1 cellular context compared by ENCODE assay signal in the genomic region with DNA sequence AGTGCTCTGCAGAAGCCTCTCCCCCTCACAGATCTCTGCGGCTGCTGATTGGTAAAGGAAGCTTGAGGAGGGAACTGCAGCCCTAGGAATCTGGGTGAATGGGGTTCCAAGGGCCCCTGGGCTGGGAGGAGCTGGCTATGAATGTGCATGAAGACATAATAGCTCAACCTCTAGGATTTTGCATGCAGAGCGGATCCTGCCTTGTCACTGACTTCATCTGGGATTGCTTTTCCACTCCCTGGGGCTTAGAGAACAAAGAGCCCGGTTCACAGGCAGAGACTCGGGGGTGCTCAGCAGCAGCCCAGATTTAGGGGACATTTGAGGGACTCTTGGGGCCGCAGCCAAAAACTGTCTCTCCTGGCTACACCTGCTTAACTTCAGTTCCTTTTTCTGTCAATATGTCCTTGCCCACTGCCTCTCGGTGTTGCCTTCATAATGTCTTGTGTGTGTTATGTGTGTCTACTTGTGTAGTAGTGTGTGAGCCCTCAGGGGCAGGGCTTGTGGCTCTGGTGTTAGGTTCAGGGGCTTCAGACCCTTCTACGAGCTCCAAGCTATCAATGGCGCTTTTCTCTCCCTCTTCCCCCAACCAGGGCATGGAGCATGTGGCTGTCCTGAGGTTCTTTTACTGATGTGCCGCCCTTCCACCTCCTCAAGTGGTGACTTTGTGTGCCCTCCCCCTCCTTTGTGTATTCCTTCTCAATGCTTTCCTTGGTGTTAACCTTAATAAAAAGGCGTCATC.
A peak's percentile ranks its signal among the peaks of the same experiment; 100 is the strongest.
TF ChIP-seq lines count a peak whose summit lies in the region.

No MANE protein-coding gene starts in this region.

TF ChIP-seq in neural cell, 6 proteins besides CTCF, POLR2A, EP300 and RAD21 (continued from another document):
- TF ChIP-seq, protein P1, sequence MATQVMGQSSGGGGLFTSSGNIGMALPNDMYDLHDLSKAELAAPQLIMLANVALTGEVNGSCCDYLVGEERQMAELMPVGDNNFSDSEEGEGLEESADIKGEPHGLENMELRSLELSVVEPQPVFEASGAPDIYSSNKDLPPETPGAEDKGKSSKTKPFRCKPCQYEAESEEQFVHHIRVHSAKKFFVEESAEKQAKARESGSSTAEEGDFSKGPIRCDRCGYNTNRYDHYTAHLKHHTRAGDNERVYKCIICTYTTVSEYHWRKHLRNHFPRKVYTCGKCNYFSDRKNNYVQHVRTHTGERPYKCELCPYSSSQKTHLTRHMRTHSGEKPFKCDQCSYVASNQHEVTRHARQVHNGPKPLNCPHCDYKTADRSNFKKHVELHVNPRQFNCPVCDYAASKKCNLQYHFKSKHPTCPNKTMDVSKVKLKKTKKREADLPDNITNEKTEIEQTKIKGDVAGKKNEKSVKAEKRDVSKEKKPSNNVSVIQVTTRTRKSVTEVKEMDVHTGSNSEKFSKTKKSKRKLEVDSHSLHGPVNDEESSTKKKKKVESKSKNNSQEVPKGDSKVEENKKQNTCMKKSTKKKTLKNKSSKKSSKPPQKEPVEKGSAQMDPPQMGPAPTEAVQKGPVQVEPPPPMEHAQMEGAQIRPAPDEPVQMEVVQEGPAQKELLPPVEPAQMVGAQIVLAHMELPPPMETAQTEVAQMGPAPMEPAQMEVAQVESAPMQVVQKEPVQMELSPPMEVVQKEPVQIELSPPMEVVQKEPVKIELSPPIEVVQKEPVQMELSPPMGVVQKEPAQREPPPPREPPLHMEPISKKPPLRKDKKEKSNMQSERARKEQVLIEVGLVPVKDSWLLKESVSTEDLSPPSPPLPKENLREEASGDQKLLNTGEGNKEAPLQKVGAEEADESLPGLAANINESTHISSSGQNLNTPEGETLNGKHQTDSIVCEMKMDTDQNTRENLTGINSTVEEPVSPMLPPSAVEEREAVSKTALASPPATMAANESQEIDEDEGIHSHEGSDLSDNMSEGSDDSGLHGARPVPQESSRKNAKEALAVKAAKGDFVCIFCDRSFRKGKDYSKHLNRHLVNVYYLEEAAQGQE (IDR thresholded peaks at IDR 0.05; ENCODE audit: borderline replicate concordance): peak; percentile 43
- TF ChIP-seq EZH2 (IDR thresholded peaks at IDR 0.05; ENCODE audit: borderline replicate concordance, insufficient read depth, low read length, poor library complexity, severe bottlenecking): no peak
